ENCODE assay signal across 33 cellular contexts in the genomic region with DNA sequence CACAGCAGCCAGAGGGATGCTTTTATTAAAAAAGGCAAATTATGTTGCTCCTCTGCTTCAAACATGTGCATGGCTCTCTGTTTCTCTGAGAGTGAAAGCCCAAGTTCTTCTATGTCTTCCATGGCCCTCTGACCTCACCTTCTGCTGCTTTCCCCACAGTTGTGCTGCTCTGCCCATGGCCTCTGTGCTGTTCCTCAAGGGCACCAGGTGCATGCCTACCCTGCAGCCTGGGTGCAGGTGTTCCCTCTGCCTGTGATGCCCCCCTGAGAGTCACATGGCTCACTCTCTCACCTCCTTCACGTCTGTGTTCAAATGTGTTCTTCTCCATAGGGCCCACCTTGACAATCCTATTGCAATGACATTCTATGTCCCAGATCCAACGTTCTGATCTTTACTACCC.
"Had no signal": no experiment of that assay in that cellular context is flagged by ENCODE, and none has a peak within 500 bp of the region (broad histone marks: within the 10 kb centered on the region; RNA-seq: fewer than 3 reads in every experiment).

No MANE protein-coding gene starts in this region.

- H3K4me1 ChIP-seq: ascending aorta, breast epithelium, colonic mucosa, esophagus squamous epithelium, gastroesophageal sphincter had no signal

- H3K27me3 ChIP-seq: ascending aorta, breast epithelium, cardiac muscle cell, colonic mucosa, hepatocyte had no signal

- H2AFZ ChIP-seq: hepatocyte had no signal

- H3K27me3 Mint-ChIP-seq: activated B cell treated with CpG ODN at 0.5 μM for 24 hours; activated CD4-positive, alpha-beta memory T cell treated with anti-CD3 and anti-CD28 coated beads for 36 hours; activated CD8-positive, alpha-beta memory T cell treated with anti-CD3 and anti-CD28 coated beads, Interleukin-2, amount 10 ng/mL, durations not matched to agents 7 days and 5 days; activated naive CD4-positive, alpha-beta T cell treated with anti-CD3 and anti-CD28 coated beads, Interleukin-2, amount 10 ng/mL, durations not matched to agents 7 days and 5 days; activated naive CD8-positive, alpha-beta T cell treated with anti-CD3 and anti-CD28 coated beads, Interleukin-2, amount 10 ng/mL, durations not matched to agents 7 days and 5 days had no signal

- H3K27ac Mint-ChIP-seq: activated B cell treated with CpG ODN at 0.5 μM for 24 hours; activated CD4-positive, alpha-beta memory T cell treated with anti-CD3 and anti-CD28 coated beads for 36 hours; activated CD8-positive, alpha-beta memory T cell treated with anti-CD3 and anti-CD28 coated beads, Interleukin-2, amount 10 ng/mL, durations not matched to agents 7 days and 5 days; activated CD8-positive, alpha-beta T cell treated with anti-CD3 and anti-CD28 coated beads, Interleukin-2, amount 10 ng/mL, durations not matched to agents 7 days and 5 days; activated naive CD4-positive, alpha-beta T cell treated with anti-CD3 and anti-CD28 coated beads, Interleukin-2, amount 10 ng/mL, durations not matched to agents 7 days and 5 days; activated naive CD4-positive, alpha-beta T cell treated with anti-CD3 and anti-CD28 coated beads, Interleukin-2, amount 50 U/mL, for 72 hours; activated naive CD8-positive, alpha-beta T cell treated with anti-CD3 and anti-CD28 coated beads, Interleukin-2, amount 10 ng/mL, durations not matched to agents 7 days and 5 days; activated T-helper 1 cell treated with anti-CD3 and anti-CD28 coated beads, Interleukin-12 subunit alpha, Interleukin-12 subunit beta, Interleukin-2, Interleukin-4 antibody, amounts not matched to agents 30 ng/mL and 10 ng/mL and 1 ng/mL, durations not matched to agents 14 hours and 24 hours and 36 hours; activated T-helper 2 cell treated with anti-CD3 and anti-CD28 coated beads, Interferon-gamma antibody, Interleukin-2, Interleukin-4, amounts not matched to agents 10 μg/mL and 5 μg/mL and 100 μg/mL, durations not matched to agents 14 hours and 24 hours and 36 hours; brain had no signal

- H3K4me1 Mint-ChIP-seq: activated B cell treated with CpG ODN at 0.5 μM for 24 hours; activated CD8-positive, alpha-beta memory T cell treated with anti-CD3 and anti-CD28 coated beads, Interleukin-2, amount 10 ng/mL, durations not matched to agents 7 days and 5 days; activated naive CD4-positive, alpha-beta T cell treated with anti-CD3 and anti-CD28 coated beads, Interleukin-2, amount 10 ng/mL, durations not matched to agents 7 days and 5 days; activated naive CD8-positive, alpha-beta T cell treated with anti-CD3 and anti-CD28 coated beads, Interleukin-2, amount 10 ng/mL, durations not matched to agents 7 days and 5 days had no signal

- H3K36me3 ChIP-seq: ascending aorta, breast epithelium, cardiac muscle cell, colonic mucosa, esophagus squamous epithelium, gastroesophageal sphincter, heart right ventricle had no signal

- DNase-seq: activated B cell treated with CpG ODN at 0.5 μM for 24 hours; activated CD4-positive, alpha-beta memory T cell treated with anti-CD3 and anti-CD28 coated beads for 36 hours; activated CD4-positive, alpha-beta T cell treated with anti-CD3 and anti-CD28 coated beads for 48 hours; activated CD4-positive, alpha-beta T cell treated with anti-CD3 and anti-CD28 coated beads, Interleukin-2, amount 50 U/mL, for 1 hour; activated CD8-positive, alpha-beta memory T cell treated with anti-CD3 and anti-CD28 coated beads, Interleukin-2, amount 10 ng/mL, durations not matched to agents 7 days and 5 days; activated CD8-positive, alpha-beta memory T cell treated with anti-CD3 and anti-CD28 coated beads, Interleukin-2, amount 50 U/mL, for 4 hours; activated CD8-positive, alpha-beta T cell treated with anti-CD3 and anti-CD28 coated beads, Interleukin-2, amount 10 ng/mL, durations not matched to agents 7 days and 5 days; activated gamma-delta T cell; activated naive CD4-positive, alpha-beta T cell; activated naive CD4-positive, alpha-beta T cell treated with anti-CD3 and anti-CD28 coated beads, Interleukin-2, amount 10 ng/mL, durations not matched to agents 7 days and 5 days; activated naive CD8-positive, alpha-beta T cell treated with anti-CD3 and anti-CD28 coated beads, Interleukin-2, amount 10 ng/mL, durations not matched to agents 7 days and 5 days; activated T-cell treated with anti-CD3 and anti-CD28 coated beads, Interleukin-2, amount 50 U/mL, for 1 hour; activated T-cell treated with anti-CD3 and anti-CD28 coated beads, Interleukin-2, amount 50 U/mL, for 48 hours; central memory CD4-positive, alpha-beta T cell; cerebellar nuclear complex; colonic mucosa; effector CD8-positive, alpha-beta T cell; esophagus squamous epithelium; foreskin melanocyte; heart right ventricle; T-helper 2 cell had no signal

- H3K9me3 Mint-ChIP-seq: activated B cell treated with CpG ODN at 0.5 μM for 24 hours; activated naive CD8-positive, alpha-beta T cell treated with anti-CD3 and anti-CD28 coated beads, Interleukin-2, amount 10 ng/mL, durations not matched to agents 7 days and 5 days; activated T-helper 1 cell treated with anti-CD3 and anti-CD28 coated beads, Interleukin-12 subunit alpha, Interleukin-12 subunit beta, Interleukin-2, Interleukin-4 antibody, amounts not matched to agents 30 ng/mL and 10 ng/mL and 1 ng/mL, durations not matched to agents 14 hours and 24 hours and 36 hours; activated T-helper 2 cell treated with anti-CD3 and anti-CD28 coated beads, Interferon-gamma antibody, Interleukin-2, Interleukin-4, amounts not matched to agents 10 μg/mL and 5 μg/mL and 100 μg/mL, durations not matched to agents 14 hours and 24 hours and 36 hours had no signal

- H3K79me2 ChIP-seq: hepatocyte had no signal

- H3K4me3 Mint-ChIP-seq: activated B cell treated with CpG ODN at 0.5 μM for 24 hours; activated CD4-positive, alpha-beta memory T cell treated with anti-CD3 and anti-CD28 coated beads for 36 hours; activated CD8-positive, alpha-beta memory T cell treated with anti-CD3 and anti-CD28 coated beads, Interleukin-2, amount 10 ng/mL, durations not matched to agents 7 days and 5 days; activated CD8-positive, alpha-beta T cell treated with anti-CD3 and anti-CD28 coated beads, Interleukin-2, amount 10 ng/mL, durations not matched to agents 7 days and 5 days; activated naive CD4-positive, alpha-beta T cell treated with anti-CD3 and anti-CD28 coated beads, Interleukin-2, amount 10 ng/mL, durations not matched to agents 7 days and 5 days; activated naive CD8-positive, alpha-beta T cell treated with anti-CD3 and anti-CD28 coated beads, Interleukin-2, amount 10 ng/mL, durations not matched to agents 7 days and 5 days; activated T-helper 1 cell treated with anti-CD3 and anti-CD28 coated beads, Interleukin-12 subunit alpha, Interleukin-12 subunit beta, Interleukin-2, Interleukin-4 antibody, amounts not matched to agents 30 ng/mL and 10 ng/mL and 1 ng/mL, durations not matched to agents 14 hours and 24 hours and 36 hours; brain had no signal

- H3K4me3 ChIP-seq: ascending aorta, breast epithelium, cardiac muscle cell, colonic mucosa, esophagus squamous epithelium, gastroesophageal sphincter, heart right ventricle, hepatocyte had no signal

- H3K36me3 Mint-ChIP-seq: activated CD4-positive, alpha-beta memory T cell treated with anti-CD3 and anti-CD28 coated beads for 36 hours; activated CD8-positive, alpha-beta memory T cell treated with anti-CD3 and anti-CD28 coated beads, Interleukin-2, amount 10 ng/mL, durations not matched to agents 7 days and 5 days; activated naive CD4-positive, alpha-beta T cell treated with anti-CD3 and anti-CD28 coated beads, Interleukin-2, amount 10 ng/mL, durations not matched to agents 7 days and 5 days; activated naive CD4-positive, alpha-beta T cell treated with anti-CD3 and anti-CD28 coated beads, Interleukin-2, amount 50 U/mL, for 72 hours; activated naive CD8-positive, alpha-beta T cell treated with anti-CD3 and anti-CD28 coated beads, Interleukin-2, amount 10 ng/mL, durations not matched to agents 7 days and 5 days; brain had no signal

- ATAC-seq: activated CD4-positive, CD25-positive, alpha-beta regulatory T cell treated with anti-CD3 and anti-CD28 coated beads, Interleukin-2, amount 50 U/mL, for 24 hours; activated CD8-positive, alpha-beta memory T cell treated with anti-CD3 and anti-CD28 coated beads, Interleukin-2, amount 10 ng/mL, durations not matched to agents 7 days and 5 days; activated CD8-positive, alpha-beta T cell treated with anti-CD3 and anti-CD28 coated beads, Interleukin-2, amount 10 ng/mL, durations not matched to agents 7 days and 5 days; activated naive CD4-positive, alpha-beta T cell treated with anti-CD3 and anti-CD28 coated beads, Interleukin-2, amount 50 U/mL, for 72 hours; gastroesophageal sphincter; heart right ventricle had no signal

- H3K4me2 ChIP-seq: hepatocyte had no signal

- H3K27ac ChIP-seq: ascending aorta, breast epithelium, cardiac muscle cell, colonic mucosa, epithelial cell of prostate, esophagus squamous epithelium, gastroesophageal sphincter, heart right ventricle, hepatocyte, VCaP had no signal
